ENCODE assay signal across 8 cellular contexts in the genomic region with DNA sequence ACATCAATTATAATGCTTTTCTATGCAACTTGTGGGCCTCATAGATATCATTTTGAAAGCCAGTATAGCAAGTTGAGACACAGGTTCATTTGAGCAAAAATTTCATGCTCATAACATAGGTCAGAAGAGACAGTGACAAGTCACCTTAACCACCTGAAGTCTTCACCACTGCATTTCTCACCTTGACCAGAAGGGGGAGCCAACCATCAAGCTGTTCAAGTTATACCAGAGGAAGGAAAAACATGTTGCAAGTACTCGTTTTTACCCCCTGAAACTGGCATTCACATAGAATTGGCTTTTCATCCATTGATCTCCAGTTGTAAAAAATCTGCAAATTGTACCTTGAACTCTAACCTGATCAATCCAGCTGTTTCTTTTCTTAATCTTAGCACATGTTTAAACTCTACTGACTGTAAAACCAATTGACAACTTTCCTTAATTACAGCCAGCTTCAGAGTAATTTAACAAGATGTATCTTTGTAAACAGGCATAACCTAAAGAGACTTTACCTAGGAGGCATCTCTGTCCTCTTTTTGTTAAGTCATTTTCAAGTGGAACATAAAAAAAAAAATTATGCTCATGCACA. TPM values are rescaled to one million over a fixed set of nuclear protein-coding genes. Genes with fewer than 3 reads are reported as not detected.
A peak's percentile ranks its signal among the peaks of the same experiment; 100 is the strongest.
DNase-seq lines count a peak whose midpoint lies in the region; ATAC-seq and TF ChIP-seq lines count a peak whose summit lies in the region.

No MANE protein-coding gene starts in this region.

- TF ChIP-seq CTCF in choroid plexus epithelial cell (conservative IDR thresholded peaks at IDR 0.05; ENCODE audit: low read depth, low read length) (peak; percentile 95), lower lobe of right lung (IDR thresholded peaks at IDR 0.05) (peak; percentile 94)

- H3K9me3 ChIP-seq in lower lobe of right lung = no peaks in the 10 kb centered on the region

- intact Hi-C loops in lower lobe of right lung (cut with DNase I) = no loop called here

- no peak overlapping the region for H3K27ac ChIP-seq in lower lobe of right lung

- H3K27me3 ChIP-seq in lower lobe of right lung (ENCODE audit: low read depth) = no peaks in the 10 kb centered on the region

- H3K4me3 ChIP-seq in choroid plexus epithelial cell (ENCODE audit: low read depth, low read length) (no peak overlapping the region), lower lobe of right lung (no peak overlapping the region)

- DNase-seq in A172 (ENCODE audit: low spot score) (peak; percentile 66), NCI-H2227 (lab: John Stamatoyannopoulos, UW; ENCODE audit: unreplicated experiment) (peak; percentile 63), choroid plexus epithelial cell (ENCODE audit: low read depth) (peak; percentile 88), lower lobe of right lung (no peak)
- DNase-seq in activated CD4-positive, alpha-beta T cell treated with anti-CD3 and anti-CD28 coated beads for 24 hours (ENCODE audit: low read depth in 2 of 2) = peak; percentile 72 to 81
- peak; percentile 79 for DNase-seq in stimulated activated CD8-positive, alpha-beta memory T cell treated with anti-CD3 and anti-CD28 coated beads, Interleukin-15, amount 100 ng/mL, for 1 hour (ENCODE audit: low read depth)

- ATAC-seq in GM18498 (IDR thresholded peaks at IDR 0.05; ENCODE audit: unreplicated experiment) (peak; percentile 84), HG02981 (IDR thresholded peaks at IDR 0.05; ENCODE audit: unreplicated experiment) (peak; percentile 93), lower lobe of right lung (peak; percentile 77 to 80)

- H3K4me1 ChIP-seq in lower lobe of right lung = no peaks in the 10 kb centered on the region

- no peaks in the 10 kb centered on the region for H3K36me3 ChIP-seq in lower lobe of right lung

RNA-seq across cellular contexts. Expression of gene LMOD3, which starts 1.4 kb away (rescaled TPM):
- not detected in 2 replicates for total RNA-seq in A172 (2014; rRNA removed; shearing (Covaris generic))
- total RNA-seq in lower lobe of right lung = 0.12 TPM

RNA-seq across cellular contexts. Expression of gene ARL6IP5, which starts 36.2 kb away (rescaled TPM):
- total RNA-seq in A172 (2014; rRNA removed; shearing (Covaris generic)) = 99.7 and 109 TPM in 2 replicates
- 138 TPM for total RNA-seq in lower lobe of right lung

RNA-seq across cellular contexts. Expression of gene UBA3, which starts 40.8 kb away (rescaled TPM):
- total RNA-seq in A172 (2014; rRNA removed; shearing (Covaris generic)) = 75.4 and 83.1 TPM in 2 replicates
- 48.3 TPM for total RNA-seq in lower lobe of right lung
